ENCODE assay signal across 8 cellular contexts in the genomic region with DNA sequence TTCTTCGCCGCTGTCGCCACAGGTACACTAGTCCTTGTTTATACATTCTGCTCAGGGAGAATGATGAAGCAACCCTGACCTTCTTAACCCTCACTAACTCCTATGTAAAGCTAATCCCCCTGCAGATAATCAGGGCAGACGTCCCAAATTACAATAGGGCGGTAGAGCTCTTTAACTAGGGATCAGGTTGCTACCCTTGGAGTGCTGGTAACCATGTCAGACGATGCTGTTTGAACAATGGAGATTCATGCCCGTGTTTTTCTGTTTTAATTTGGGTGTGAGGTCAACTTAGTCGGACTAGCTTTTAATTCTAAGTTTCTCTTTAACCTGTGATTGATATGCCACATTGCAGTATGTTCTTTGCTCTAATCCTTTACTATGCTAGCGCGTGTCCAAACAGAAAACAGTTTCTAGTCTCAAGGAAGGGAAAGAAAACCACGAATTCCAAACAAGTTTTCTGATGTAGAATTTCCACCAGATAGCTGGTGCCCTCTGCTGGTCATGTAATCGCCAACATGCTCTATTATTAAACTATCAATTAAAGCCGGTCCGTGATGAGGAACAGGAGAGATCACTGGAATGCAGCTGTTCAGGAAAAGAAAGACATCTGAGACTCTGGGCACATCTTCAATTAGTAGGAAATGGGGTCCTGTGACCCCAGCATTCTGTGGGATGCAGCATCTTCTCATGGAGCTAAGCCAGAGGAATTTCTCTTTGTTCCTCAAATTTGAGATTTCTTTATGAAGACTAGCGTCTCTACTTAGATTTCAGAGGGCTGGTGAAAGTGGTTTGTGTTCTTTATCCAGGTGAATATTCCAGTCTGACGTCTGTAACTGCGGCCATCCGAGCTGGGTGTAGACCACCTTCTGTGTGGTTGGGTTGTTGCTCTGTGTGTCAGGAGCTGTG. TPM values are rescaled to one million over a fixed set of nuclear protein-coding genes. Genes with fewer than 3 reads are reported as not detected.
A peak's percentile ranks its signal among the peaks of the same experiment; 100 is the strongest.
DNase-seq lines count a peak whose midpoint lies in the region; ATAC-seq, FAIRE-seq and TF ChIP-seq lines count a peak whose summit lies in the region.

No MANE protein-coding gene starts in this region.

- H3K79me1 ChIP-seq in IMR-90 (ENCODE audit: low read depth in 1 of 2, low read length in 2 of 2): no peaks in the 10 kb centered on the region

- peak; percentile 88 for ATAC-seq in IMR-90 (ENCODE audit: low read depth)
- ATAC-seq in omental fat pad (ENCODE audit: low FRiP score): peak; percentile 57
- no peak for ATAC-seq in HG03135 (IDR thresholded peaks at IDR 0.05; ENCODE audit: unreplicated experiment)

- H3K23ac ChIP-seq in IMR-90 (ENCODE audit: low read depth, low read length): no peak overlapping the region

- peaks cover 24% of the 10 kb centered on the region for H3K27me3 Mint-ChIP-seq in activated naive CD8-positive, alpha-beta T cell treated with anti-CD3 and anti-CD28 coated beads for 36 hours

- H3K4me2 ChIP-seq in IMR-90 (ENCODE audit: low read depth, low read length): peak overlapping the region; percentile 98

- H3K9me3 ChIP-seq in IMR-90 (ENCODE audit: control insufficient read depth, insufficient read depth, low read length) (no peaks in the 10 kb centered on the region), Peyer's patch (no peaks in the 10 kb centered on the region)

- POLR2A ChIA-PET in IMR-90 (lab: Charles Lee; ENCODE audit: unreplicated experiment): no interaction called here

- FAIRE-seq in urothelium cell line (lab: Jason Lieb, UNC): no peak

- no peaks in the 10 kb centered on the region for H3K9me1 ChIP-seq in IMR-90 (ENCODE audit: insufficient read depth, low read length)

- no peak overlapping the region for H4K91ac ChIP-seq in IMR-90 (ENCODE audit: insufficient read depth, low read depth, low read length)

- H4K8ac ChIP-seq in IMR-90 (ENCODE audit: low read depth in 2 of 2, low read length in 2 of 2): no peak overlapping the region

- dilution Hi-C loops in IMR-90 (cut with HindIII; ENCODE audit: low sequenced_read_pairs, unreplicated experiment): no loop called here

- peaks cover 5% of the 10 kb centered on the region for H3K4me1 Mint-ChIP-seq in activated naive CD8-positive, alpha-beta T cell treated with anti-CD3 and anti-CD28 coated beads for 36 hours

- DNase-seq in Caki2 (ENCODE audit: low read depth) (peak; percentile 45), IMR-90 (peak; percentile 71), Peyer's patch (peak in 2 of 3 donors; percentile 40 to 80), glomerular visceral epithelial cell (ENCODE audit: extremely low spot score) (peak; percentile 54), omental fat pad (ENCODE audit: low spot score) (peak; percentile 33), urothelium cell line (ENCODE audit: low spot score) (peak; percentile 16)
- DNase-seq in activated naive CD8-positive, alpha-beta T cell treated with anti-CD3 and anti-CD28 coated beads for 36 hours: peak; percentile 4

- H3K4me3 ChIP-seq in IMR-90 (ENCODE audit: insufficient read depth, low read depth, low read length) (peak overlapping the region; percentile 83), Peyer's patch (peak overlapping the region in 1 of 4 donors; percentile 5)

- CTCF ChIA-PET in IMR-90 (lab: Yijun Ruan, JAX): interaction anchor here (0.6 to 5.2 kb wide), 19 partner anchors 8 to 759 kb away, joined by 3 to 108 read pairs (median 4); no protein-coding TSS in a partner anchor

- H3K9ac ChIP-seq in IMR-90 (ENCODE audit: low read depth, low read length): no peak overlapping the region; the same call in 1 of the 2 replicates

- H3K18ac ChIP-seq in IMR-90 (ENCODE audit: low read depth, low read length): no peak overlapping the region

- peak overlapping the region; percentile 74 for H2AFZ ChIP-seq in IMR-90 (replicated peaks; ENCODE audit: low read length, poor library complexity)

- TF ChIP-seq RAD21 in IMR-90 (IDR thresholded peaks at IDR 0.05; ENCODE audit: low read length): peak; percentile 80

- no peaks in the 10 kb centered on the region for H4K20me1 ChIP-seq in IMR-90 (ENCODE audit: insufficient read depth, low read length)

- no peak overlapping the region for H2BK15ac ChIP-seq in IMR-90 (ENCODE audit: low read depth, low read length)

- H4K5ac ChIP-seq in IMR-90 (ENCODE audit: low read depth, low read length): no peak overlapping the region

- in situ Hi-C loops in Caki2 (cut with HindIII; ENCODE audit: low pct_unique_long_range_greater_than_20kb, low sequenced_read_pairs): no loop called here
- in situ Hi-C loops in IMR-90 (cut with MboI; ENCODE audit: low sequenced_read_pairs): loop anchor here (5.0 kb wide), 1 partner anchor 85 kb away; no protein-coding TSS in a partner anchor

- H3K4ac ChIP-seq in IMR-90 (ENCODE audit: low read depth, low read length): no peak overlapping the region

- no peak overlapping the region for H3K56ac ChIP-seq in IMR-90 (ENCODE audit: extremely low read depth, insufficient read depth, low read length)

- BruUV-seq in IMR-90 (replicated peaks; lab: Mats Ljungman, UMichigan): no TSS peak

- H3K27me3 ChIP-seq in IMR-90 (ENCODE audit: control insufficient read depth, insufficient read depth, low read length) (peaks cover 20% of the 10 kb centered on the region), Peyer's patch (no peaks in the 10 kb centered on the region)

- H3K36me3 ChIP-seq in IMR-90 (ENCODE audit: control insufficient read depth, insufficient read depth, low read length) (no peaks in the 10 kb centered on the region), Peyer's patch (no peaks in the 10 kb centered on the region)

- H3K9me3 Mint-ChIP-seq in activated naive CD8-positive, alpha-beta T cell treated with anti-CD3 and anti-CD28 coated beads for 36 hours: no peaks in the 10 kb centered on the region

- no peak overlapping the region for H2AK9ac ChIP-seq in IMR-90 (replicated peaks; ENCODE audit: low read depth, low read length, poor library complexity)

- no peak overlapping the region for H2BK20ac ChIP-seq in IMR-90 (ENCODE audit: low read depth, low read length)

- H2BK5ac ChIP-seq in IMR-90 (ENCODE audit: low read depth, low read length, poor library complexity, severe bottlenecking): no peak overlapping the region

- WGBS in IMR-90 (ENCODE audit: extremely low coverage in 2 of 2, insufficient read length in 1 of 2), 2 experiments: 0% methylated on average over 1 of the region's 18 CpGs; no CpG with 5 or more reads in 1 of the 2 experiments

- H3K4me3 Mint-ChIP-seq in activated naive CD8-positive, alpha-beta T cell treated with anti-CD3 and anti-CD28 coated beads for 36 hours: peak overlapping the region; percentile 1

- peak; percentile 84 for TF ChIP-seq CTCF in IMR-90 (conservative IDR thresholded peaks at IDR 0.05; ENCODE audit: low read depth, low read length)
- peak; percentile 58 to 92 (median 84) for TF ChIP-seq CTCF in Peyer's patch (IDR thresholded peaks at IDR 0.05)
- peak in 1 of 3 donors; percentile 54 for TF ChIP-seq CTCF in omental fat pad (IDR thresholded peaks at IDR 0.05)

- H3K4me1 ChIP-seq in IMR-90 (ENCODE audit: control insufficient read depth, insufficient read depth, low read length) (peaks cover 6% of the 10 kb centered on the region; the same call in 1 of the 2 replicates), Peyer's patch (no peaks in the 10 kb centered on the region)

- no peak overlapping the region for H3K27ac Mint-ChIP-seq in activated naive CD8-positive, alpha-beta T cell treated with anti-CD3 and anti-CD28 coated beads for 36 hours

- H3K36me3 Mint-ChIP-seq in activated naive CD8-positive, alpha-beta T cell treated with anti-CD3 and anti-CD28 coated beads for 36 hours: no peaks in the 10 kb centered on the region

- H3K27ac ChIP-seq in IMR-90 (ENCODE audit: insufficient read depth, low read length): no peak overlapping the region
- no peak overlapping the region for H3K27ac ChIP-seq in Peyer's patch

- intact Hi-C loops in IMR-90 (cut with micrococcal nuclease): loop anchor here (1.0 kb wide), 2 partner anchors 85 to 150 kb away; no protein-coding TSS in a partner anchor

- H2BK120ac ChIP-seq in IMR-90 (ENCODE audit: low read depth, low read length): no peak overlapping the region

- TF ChIP-seq POLR2A in IMR-90 (IDR thresholded peaks at IDR 0.05; ENCODE audit: low read depth, low read length): no peak
- TF ChIP-seq POLR2A in Peyer's patch (IDR thresholded peaks at IDR 0.05): no peak

- H3K14ac ChIP-seq in IMR-90 (replicated peaks; ENCODE audit: low read depth, low read length): no peak overlapping the region

- H2AK5ac ChIP-seq in IMR-90 (ENCODE audit: low read depth, low read length): no peak overlapping the region

TF ChIP-seq in IMR-90, 13 proteins besides CTCF, POLR2A, EP300 and RAD21 (continues in another document):
- TF ChIP-seq, protein P1, sequence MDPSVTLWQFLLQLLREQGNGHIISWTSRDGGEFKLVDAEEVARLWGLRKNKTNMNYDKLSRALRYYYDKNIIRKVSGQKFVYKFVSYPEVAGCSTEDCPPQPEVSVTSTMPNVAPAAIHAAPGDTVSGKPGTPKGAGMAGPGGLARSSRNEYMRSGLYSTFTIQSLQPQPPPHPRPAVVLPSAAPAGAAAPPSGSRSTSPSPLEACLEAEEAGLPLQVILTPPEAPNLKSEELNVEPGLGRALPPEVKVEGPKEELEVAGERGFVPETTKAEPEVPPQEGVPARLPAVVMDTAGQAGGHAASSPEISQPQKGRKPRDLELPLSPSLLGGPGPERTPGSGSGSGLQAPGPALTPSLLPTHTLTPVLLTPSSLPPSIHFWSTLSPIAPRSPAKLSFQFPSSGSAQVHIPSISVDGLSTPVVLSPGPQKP (IDR thresholded peaks at IDR 0.05; ENCODE audit: borderline replicate concordance, low read depth, low read length): no peak
- TF ChIP-seq SMC3 (IDR thresholded peaks at IDR 0.05; ENCODE audit: low read depth, low read length) (peak; percentile 88), FOS (IDR thresholded peaks at IDR 0.05; ENCODE audit: low read depth, low read length) (no peak)

RNA-seq across cellular contexts. Expression of a gene that starts 18.3 kb away (rescaled TPM):
- total RNA-seq in Caki2 (2014; rRNA removed; shearing (Covaris generic); ENCODE audit: low replicate concordance): 65.9 and 79.0 TPM in 2 replicates
- total RNA-seq in IMR-90 (2012; rRNA removed) (280 and 354 TPM in 2 replicates), Peyer's patch (10 to 100 TPM; 48.0 to 69.0 (median 66.1) TPM), omental fat pad (100 to 1,000 TPM; 107 to 125 (median 115) TPM)
- polyA plus RNA-seq in IMR-90 (2012; rRNA removed): 88.0 and 99.1 TPM in 2 replicates
- 26.1 and 32.5 TPM in 2 replicates for polyA plus RNA-seq in IMR-90 (2012; cell fraction: cytosol; rRNA removed)
- 7.1 and 46.0 TPM in 2 replicates for polyA plus RNA-seq in IMR-90 (2012; cell fraction: nucleus; rRNA removed; ENCODE audit: low replicate concordance)
- 10 to 100 TPM; 15.1 to 18.5 TPM for total RNA-seq in activated naive CD8-positive, alpha-beta T cell treated with anti-CD3 and anti-CD28 coated beads for 36 hours

RNA-seq across cellular contexts. Expression of a gene that starts 31.3 kb away (rescaled TPM):
- 2.5 and 12.5 TPM in 2 replicates for total RNA-seq in Caki2 (2014; rRNA removed; shearing (Covaris generic); ENCODE audit: low replicate concordance)
- total RNA-seq in IMR-90 (2012; rRNA removed) (3.4 and 3.6 TPM in 2 replicates), Peyer's patch (10 to 100 TPM in 3 of 4 donors, 1 to 10 TPM in 1; 10.0 to 24.0 (median 18.5) TPM), omental fat pad (10 to 100 TPM in 3 of 4 donors, 1 to 10 TPM in 1; 8.6 to 13.9 (median 12.2) TPM)
- polyA plus RNA-seq in IMR-90 (2012; rRNA removed): 4.2 and 4.8 TPM in 2 replicates
- 1.7 and 2.7 TPM in 2 replicates for polyA plus RNA-seq in IMR-90 (2012; cell fraction: cytosol; rRNA removed)
- 5.8 and 10.9 TPM in 2 replicates for polyA plus RNA-seq in IMR-90 (2012; cell fraction: nucleus; rRNA removed; ENCODE audit: low replicate concordance)
- total RNA-seq in activated naive CD8-positive, alpha-beta T cell treated with anti-CD3 and anti-CD28 coated beads for 36 hours: 1 to 10 TPM; 4.6 to 4.9 TPM

Comparison
In these comparisons a context has a peak if more than half of its experiments do, and no peak if none do; other contexts are left out.
1. DNase-seq: peak in every context shown above with its lines; median percentile 71 in IMR-90; 60 in Peyer's patch; 54 in glomerular visceral epithelial cell; 45 in Caki2; 33 in omental fat pad; 16 in urothelium cell line; 4 in activated naive CD8-positive, alpha-beta T cell treated with anti-CD3 and anti-CD28 coated beads for 36 hours.